In the genomic region with DNA sequence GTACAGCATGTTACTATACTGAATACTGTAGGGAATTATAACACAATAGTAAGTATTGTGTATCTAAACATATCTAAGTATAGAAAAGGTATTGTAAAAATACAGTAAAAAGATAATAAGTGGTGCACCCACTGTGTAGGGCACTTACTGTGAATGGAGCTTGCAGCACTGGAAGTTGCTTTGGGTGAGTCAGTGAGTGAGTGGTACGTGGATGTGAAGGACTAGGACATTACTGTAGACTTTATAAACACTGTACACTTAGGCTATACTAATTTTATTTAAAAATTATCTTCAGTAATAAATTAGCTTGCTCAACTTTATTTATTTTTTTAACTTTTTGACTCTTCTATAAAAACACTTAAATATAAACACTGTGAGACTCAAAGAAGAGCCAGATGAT, we compare ENCODE assay signal across 20 cellular contexts.
"Had no signal": no experiment of that assay in that cellular context is flagged by ENCODE, and none has a peak within 500 bp of the region (broad histone marks: within the 10 kb centered on the region; RNA-seq: fewer than 3 reads in every experiment).

No MANE protein-coding gene starts in this region.

- H3K27ac ChIP-seq: dorsolateral prefrontal cortex, thoracic aorta, upper lobe of left lung had no signal

- H3K4me3 Mint-ChIP-seq: brain, mesothelial cell of epicardium, nephron progenitor cell had no signal

- H3K27ac Mint-ChIP-seq: brain, mesothelial cell of epicardium, nephron progenitor cell had no signal

- H3K27me3 Mint-ChIP-seq: activated CD4-positive, alpha-beta T cell treated with anti-CD3 and anti-CD28 coated beads, Interleukin-2, amount 10 ng/mL, durations not matched to agents 24 days and 14 days; brain had no signal

- DNase-seq: activated CD4-positive, alpha-beta T cell treated with anti-CD3 and anti-CD28 coated beads, Interleukin-2, amount 10 ng/mL, durations not matched to agents 24 days and 14 days; activated CD8-positive, alpha-beta memory T cell treated with anti-CD3 and anti-CD28 coated beads, Interleukin-2, amount 50 U/mL, for 48 hours; activated effector memory CD4-positive, alpha-beta T cell treated with anti-CD3 and anti-CD28 coated beads, Interleukin-2, amount 50 U/mL, for 16 hours; activated T-cell treated with anti-CD3 and anti-CD28 coated beads, Interleukin-2, amount 50 U/mL, for 72 hours; anterior cingulate cortex; caudate nucleus; dorsolateral prefrontal cortex; glutamatergic neuron; hypothalamus; nephron progenitor cell; nucleus accumbens; retina; SK-N-SH; T-helper 1 cell; T1000; upper lobe of left lung had no signal

- H3K9me3 Mint-ChIP-seq: activated CD4-positive, alpha-beta T cell treated with anti-CD3 and anti-CD28 coated beads, Interleukin-2, amount 10 ng/mL, durations not matched to agents 24 days and 14 days; activated naive CD4-positive, alpha-beta T cell treated with anti-CD3 and anti-CD28 coated beads, Interleukin-2, amount 50 U/mL, for 72 hours; activated T-cell treated with anti-CD3 and anti-CD28 coated beads, Interleukin-2, amount 50 U/mL, for 72 hours had no signal

- ATAC-seq: activated naive CD4-positive, alpha-beta T cell treated with anti-CD3 and anti-CD28 coated beads, Interleukin-2, amount 50 U/mL, for 72 hours; activated T-cell treated with anti-CD3 and anti-CD28 coated beads, Interleukin-2, amount 50 U/mL, for 72 hours had no signal

- H3K9me3 ChIP-seq: SK-N-SH, thoracic aorta, upper lobe of left lung had no signal
